26 cellular contexts compared by ENCODE assay signal in the genomic region with DNA sequence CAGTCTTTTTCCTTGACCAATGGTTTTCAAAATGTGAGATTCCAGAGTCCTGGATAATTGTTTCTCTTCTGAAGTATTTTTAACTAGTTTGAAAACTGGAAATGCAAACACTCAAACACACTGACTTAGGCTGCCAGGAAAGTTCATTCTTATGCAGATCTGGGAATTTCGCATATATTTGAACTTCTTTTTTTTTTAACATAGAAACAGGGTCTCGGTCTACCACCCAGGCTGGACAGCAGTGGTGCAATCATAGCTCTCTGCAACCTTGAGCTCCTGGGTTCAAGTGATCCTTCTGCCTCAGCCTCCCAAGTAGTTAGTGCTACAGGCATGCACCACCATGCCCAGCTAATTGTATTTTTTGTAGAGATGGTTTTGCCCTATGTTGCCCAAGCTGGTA.
"Had no signal": no experiment of that assay in that cellular context is flagged by ENCODE, and none has a peak within 500 bp of the region (broad histone marks: within the 10 kb centered on the region; RNA-seq: fewer than 3 reads in every experiment).

No MANE protein-coding gene starts in this region.

- FAIRE-seq: urothelium cell line had no signal

- H3K4me1 ChIP-seq: lower lobe of right lung, neural progenitor cell, right atrium auricular region, right lobe of liver, stomach, tibial artery, upper lobe of right lung had no signal

- H3K4me2 ChIP-seq: neural progenitor cell, smooth muscle cell had no signal

- H3K27me3 Mint-ChIP-seq: naive B cell; progenitor cell of endocrine pancreas; stimulated activated naive B cell treated with anti-CD40 and anti-IgM and Interleukin-4, amounts not matched to agents 10 μg/mL and 1 μg/mL and 100 μg/mL, for 72 hours had no signal

- ATAC-seq: left lobe of liver; lower lobe of right lung; natural killer cell; right lobe of liver; stimulated activated naive B cell treated with anti-CD40 and anti-IgM and Interleukin-4, amounts not matched to agents 10 μg/mL and 1 μg/mL and 100 μg/mL, for 72 hours; stimulated activated naive CD8-positive, alpha-beta T cell treated with anti-CD3 and anti-CD28 coated beads, Interleukin-15, Interleukin-2, amounts not matched to agents 100 U/mL and 50 U/mL, for 24 hours; upper lobe of right lung had no signal

- DNase-seq: head of caudate nucleus; hippocampal formation; islet precursor cell; lower lobe of right lung; mammary epithelial cell; mesenchymal stem cell; naive B cell; natural killer cell; nephron progenitor cell; ovary; right lobe of liver; stimulated activated CD4-positive, alpha-beta T cell treated with anti-CD3 and anti-CD28 coated beads, Interleukin-1b, Interleukin-23, amount 100 ng/mL, for 48 hours; stimulated activated CD4-positive, alpha-beta T cell treated with anti-CD3 and anti-CD28 coated beads, Interleukin-2, amount 100 ng/mL, for 48 hours; stimulated activated naive B cell treated with anti-CD40 and anti-IgM and Interleukin-4, amounts not matched to agents 10 μg/mL and 1 μg/mL and 100 μg/mL, for 72 hours; stimulated activated naive CD8-positive, alpha-beta T cell treated with anti-CD3 and anti-CD28 coated beads, Interleukin-15, Interleukin-2, amounts not matched to agents 100 U/mL and 50 U/mL, for 24 hours; stomach; tibial artery; trophoblast cell; upper lobe of right lung had no signal

- H3K27me3 ChIP-seq: neural progenitor cell, ovary, right atrium auricular region, right lobe of liver, stomach, tibial artery, upper lobe of right lung had no signal

- H3K4me3 Mint-ChIP-seq: naive B cell; natural killer cell; nephron progenitor cell; neural progenitor cell; stimulated activated naive B cell treated with anti-CD40 and anti-IgM and Interleukin-4, amounts not matched to agents 10 μg/mL and 1 μg/mL and 100 μg/mL, for 72 hours had no signal

- H3K9me3 Mint-ChIP-seq: natural killer cell had no signal

- H3K27ac ChIP-seq: lower lobe of right lung, neural progenitor cell, ovary, right atrium auricular region, right lobe of liver, stomach, thoracic aorta, tibial artery, upper lobe of right lung had no signal

- H3K4me1 Mint-ChIP-seq: nephron progenitor cell, neural progenitor cell had no signal

- H3K4me3 ChIP-seq: lower lobe of right lung, neural progenitor cell, ovary, right atrium auricular region, right lobe of liver, smooth muscle cell, stomach, thoracic aorta, tibial artery, upper lobe of right lung had no signal

- H3K27ac Mint-ChIP-seq: natural killer cell; nephron progenitor cell; neural progenitor cell; progenitor cell of endocrine pancreas; stimulated activated naive B cell treated with anti-CD40 and anti-IgM and Interleukin-4, amounts not matched to agents 10 μg/mL and 1 μg/mL and 100 μg/mL, for 72 hours had no signal

- H3K9ac ChIP-seq: neural progenitor cell had no signal

- H2AFZ ChIP-seq: neural progenitor cell had no signal

- H3K9me3 ChIP-seq: ovary, right lobe of liver, tibial artery, upper lobe of right lung had no signal

- H3K36me3 ChIP-seq: neural progenitor cell, ovary, right atrium auricular region, thoracic aorta had no signal
